Comparison of ENCODE assay signal across 10 cellular contexts in genomic region chr11:118690553-118691304, GRCh38. TPM values are rescaled to one million over a fixed set of nuclear protein-coding genes. Genes with fewer than 3 reads are reported as not detected.
DNase-seq lines count a peak whose midpoint lies in the region; ATAC-seq lines count a peak whose summit lies in the region.
"Had no signal": no experiment of that assay in that cellular context is flagged by ENCODE, and none has a peak within 500 bp of the region (broad histone marks: within the 10 kb centered on the region; RNA-seq: fewer than 3 reads in every experiment).

No MANE protein-coding gene starts in this region.

- no peaks in the 10 kb centered on the region for H3K27me3 ChIP-seq in layer of hippocampus (ENCODE audit: control insufficient read depth, insufficient read depth, low read length)

- POLR2A ChIA-PET in activated CD4-positive, alpha-beta T cell treated with anti-CD3 and anti-CD28 coated beads for 36 hours (lab: Charles Lee): interaction anchor here (0.7 kb wide), 1 partner anchor 86 kb away, joined by 3 read pairs; no protein-coding TSS in a partner anchor
- POLR2A ChIA-PET in activated CD4-positive, alpha-beta memory T cell treated with anti-CD3 and anti-CD28 coated beads for 36 hours (lab: Charles Lee): interaction anchor here (1.3 kb wide), 1 partner anchor 204 kb away, joined by 4 read pairs; no protein-coding TSS in a partner anchor

- no peak overlapping the region for H3K4me3 Mint-ChIP-seq in activated CD4-positive, alpha-beta T cell treated with anti-CD3 and anti-CD28 coated beads for 36 hours
- peak overlapping the region; percentile 79 for H3K4me3 Mint-ChIP-seq in activated CD4-positive, alpha-beta memory T cell treated with anti-CD3 and anti-CD28 coated beads for 36 hours
- H3K4me3 Mint-ChIP-seq in stimulated activated naive B cell treated with anti-CD40 and anti-IgM and Interleukin-4, amounts not matched to agents 10 μg/mL and 1 μg/mL and 100 μg/mL, for 72 hours: peak overlapping the region in 1 of 2 donors; percentile 39

- peak; percentile 1 for ATAC-seq in activated CD4-positive, alpha-beta T cell treated with anti-CD3 and anti-CD28 coated beads for 36 hours
- ATAC-seq in stimulated activated naive B cell treated with anti-CD40 and anti-IgM and Interleukin-4, amounts not matched to agents 10 μg/mL and 1 μg/mL and 100 μg/mL, for 72 hours (replicated peaks): no peak
- no peak for ATAC-seq in GM21381 (IDR thresholded peaks at IDR 0.05; ENCODE audit: unreplicated experiment)
- no peak for ATAC-seq in GM19023 (IDR thresholded peaks at IDR 0.05; ENCODE audit: unreplicated experiment)

- H3K36me3 Mint-ChIP-seq in activated CD4-positive, alpha-beta T cell treated with anti-CD3 and anti-CD28 coated beads for 36 hours (ENCODE audit: low read depth): no peaks in the 10 kb centered on the region
- H3K36me3 Mint-ChIP-seq in activated CD4-positive, alpha-beta memory T cell treated with anti-CD3 and anti-CD28 coated beads for 36 hours: no peaks in the 10 kb centered on the region
- H3K36me3 Mint-ChIP-seq in stimulated activated naive B cell treated with anti-CD40 and anti-IgM and Interleukin-4, amounts not matched to agents 10 μg/mL and 1 μg/mL and 100 μg/mL, for 72 hours: no peaks in the 10 kb centered on the region
- H3K36me3 Mint-ChIP-seq: activated naive CD4-positive, alpha-beta T cell treated with anti-CD3 and anti-CD28 coated beads, Interleukin-2, amount 50 U/mL, for 72 hours had no signal

- CTCF ChIA-PET in activated CD4-positive, alpha-beta T cell treated with anti-CD3 and anti-CD28 coated beads for 36 hours (lab: Charles Lee): interaction anchor here (0.8 to 2.8 kb wide), 24 partner anchors 8 to 294 kb away, joined by 3 to 17 read pairs (median 5); partner anchors contain the start of gene BCL9L
- CTCF ChIA-PET in activated CD4-positive, alpha-beta memory T cell treated with anti-CD3 and anti-CD28 coated beads for 36 hours (lab: Charles Lee): interaction anchor here (0.8 to 3.9 kb wide), 34 partner anchors 11 to 266 kb away, joined by 3 to 38 read pairs (median 7); partner anchors contain the start of genes BCL9L, CXCR5, DDX6 and TREH

- H3K27me3 Mint-ChIP-seq in activated CD4-positive, alpha-beta T cell treated with anti-CD3 and anti-CD28 coated beads for 36 hours: no peaks in the 10 kb centered on the region
- peaks cover 2% of the 10 kb centered on the region for H3K27me3 Mint-ChIP-seq in activated CD4-positive, alpha-beta memory T cell treated with anti-CD3 and anti-CD28 coated beads for 36 hours
- peaks cover 12 to 16% of the 10 kb centered on the region in 2 donors for H3K27me3 Mint-ChIP-seq in stimulated activated naive B cell treated with anti-CD40 and anti-IgM and Interleukin-4, amounts not matched to agents 10 μg/mL and 1 μg/mL and 100 μg/mL, for 72 hours

- intact Hi-C loops in activated CD4-positive, alpha-beta T cell treated with anti-CD3 and anti-CD28 coated beads for 36 hours (cut with DNase I, micrococcal nuclease): loop anchor here (1.0 to 10.0 kb wide), 8 partner anchors 57 to 266 kb away; partner anchors contain the start of genes UPK2 (in 2 of the 2) and DDX6 (in 1 of the 2)
- intact Hi-C loops in activated CD4-positive, alpha-beta memory T cell treated with anti-CD3 and anti-CD28 coated beads for 36 hours (cut with micrococcal nuclease): loop anchor here (1.0 to 5.0 kb wide), 6 partner anchors 57 to 266 kb away; partner anchors contain the start of genes CXCR5 and UPK2

- peak; percentile 27 for DNase-seq in activated CD4-positive, alpha-beta T cell treated with anti-CD3 and anti-CD28 coated beads for 36 hours
- DNase-seq in activated CD4-positive, alpha-beta T cell treated with anti-CD3 and anti-CD28 coated beads, Interleukin-2, amount 50 U/mL, for 48 hours: no peak
- no peak for DNase-seq in activated CD4-positive, alpha-beta memory T cell treated with anti-CD3 and anti-CD28 coated beads for 36 hours
- no peak for DNase-seq in stimulated activated naive B cell treated with anti-CD40 and anti-IgM and Interleukin-4, amounts not matched to agents 10 μg/mL and 1 μg/mL and 100 μg/mL, for 72 hours
- no peak for DNase-seq in foreskin melanocyte

- H3K4me1 Mint-ChIP-seq in activated CD4-positive, alpha-beta T cell treated with anti-CD3 and anti-CD28 coated beads for 36 hours: peaks cover 51% of the 10 kb centered on the region
- H3K4me1 Mint-ChIP-seq in activated CD4-positive, alpha-beta memory T cell treated with anti-CD3 and anti-CD28 coated beads for 36 hours (ENCODE audit: low read depth): peaks cover 45% of the 10 kb centered on the region
- peaks cover 17 to 34% of the 10 kb centered on the region in 2 donors for H3K4me1 Mint-ChIP-seq in stimulated activated naive B cell treated with anti-CD40 and anti-IgM and Interleukin-4, amounts not matched to agents 10 μg/mL and 1 μg/mL and 100 μg/mL, for 72 hours

- H3K27ac ChIP-seq in layer of hippocampus (ENCODE audit: low read depth, low read length): peak overlapping the region; percentile 98

- no peaks in the 10 kb centered on the region for H3K9me3 Mint-ChIP-seq in activated CD4-positive, alpha-beta T cell treated with anti-CD3 and anti-CD28 coated beads for 36 hours (ENCODE audit: low read depth)
- H3K9me3 Mint-ChIP-seq in activated CD4-positive, alpha-beta memory T cell treated with anti-CD3 and anti-CD28 coated beads for 36 hours: no peaks in the 10 kb centered on the region
- H3K9me3 Mint-ChIP-seq in stimulated activated naive B cell treated with anti-CD40 and anti-IgM and Interleukin-4, amounts not matched to agents 10 μg/mL and 1 μg/mL and 100 μg/mL, for 72 hours: no peaks in the 10 kb centered on the region
- H3K9me3 Mint-ChIP-seq: activated naive CD4-positive, alpha-beta T cell treated with anti-CD3 and anti-CD28 coated beads, Interleukin-2, amount 50 U/mL, for 72 hours had no signal

- H3K27ac Mint-ChIP-seq in activated CD4-positive, alpha-beta T cell treated with anti-CD3 and anti-CD28 coated beads for 36 hours: peak overlapping the region; percentile 47
- H3K27ac Mint-ChIP-seq in activated CD4-positive, alpha-beta memory T cell treated with anti-CD3 and anti-CD28 coated beads for 36 hours: no peak overlapping the region
- peak overlapping the region; percentile 31 for H3K27ac Mint-ChIP-seq in stimulated activated naive B cell treated with anti-CD40 and anti-IgM and Interleukin-4, amounts not matched to agents 10 μg/mL and 1 μg/mL and 100 μg/mL, for 72 hours

RNA-seq across cellular contexts. Expression of gene TREH, which starts 11.3 kb away (rescaled TPM):
- total RNA-seq in activated CD4-positive, alpha-beta T cell treated with anti-CD3 and anti-CD28 coated beads for 36 hours: not detected
- total RNA-seq in activated CD4-positive, alpha-beta memory T cell treated with anti-CD3 and anti-CD28 coated beads for 36 hours: not detected
- total RNA-seq: activated naive CD4-positive, alpha-beta T cell treated with anti-CD3 and anti-CD28 coated beads, Interleukin-2, amount 50 U/mL, for 72 hours; omental fat pad had no signal
